In genomic region chr5:132499440-132500243, GRCh38 we compare ENCODE assay signal across 11 cellular contexts. TPM values are rescaled to one million over a fixed set of nuclear protein-coding genes. Genes with fewer than 3 reads are reported as not detected.
DNase-seq lines count a peak whose midpoint lies in the region; ATAC-seq, FAIRE-seq and TF ChIP-seq lines count a peak whose summit lies in the region.
"Had no signal": no experiment of that assay in that cellular context is flagged by ENCODE, and none has a peak within 500 bp of the region (broad histone marks: within the 10 kb centered on the region; RNA-seq: fewer than 3 reads in every experiment).

No MANE protein-coding gene starts in this region.

- H3K9me3 ChIP-seq in esophagus squamous epithelium (no peaks in the 10 kb centered on the region), small intestine (ENCODE audit: control insufficient read depth, low read depth) (no peaks in the 10 kb centered on the region)
- H3K9me3 ChIP-seq: HAP-1 had no signal

- no peaks in the 10 kb centered on the region for H3K36me3 Mint-ChIP-seq in T-cell

- no peak overlapping the region for H3K4me3 Mint-ChIP-seq in T-cell

- no peaks in the 10 kb centered on the region for H3K36me3 ChIP-seq in esophagus squamous epithelium
- no peaks in the 10 kb centered on the region for H3K36me3 ChIP-seq in small intestine (ENCODE audit: control insufficient read depth in 2 of 2, insufficient read depth in 2 of 2, low read length in 2 of 2)
- H3K36me3 ChIP-seq: HAP-1 had no signal

- peak; percentile 55 for DNase-seq in ELF-1 (ENCODE audit: low read depth, low spot score)
- DNase-seq in T-cell: no peak
- DNase-seq in esophagus squamous epithelium (lab: John Stamatoyannopoulos, UW): no peak
- no peak for DNase-seq in small intestine
- DNase-seq in germinal center (ENCODE audit: low spot score): no peak
- no peak for DNase-seq in activated CD4-positive, CD25-positive, alpha-beta regulatory T cell treated with anti-CD3 and anti-CD28 coated beads, Interleukin-2, amount 50 U/mL, for 72 hours
- DNase-seq: NCI-H1105 had no signal

- ATAC-seq in T-cell (replicated peaks in 1 of 4) (no peak), HG02610 (IDR thresholded peaks at IDR 0.05; ENCODE audit: unreplicated experiment) (no peak)
- ATAC-seq: left colon had no signal

- H3K4me1 Mint-ChIP-seq in T-cell: peaks cover 39 to 49% (median 47%) of the 10 kb centered on the region in 3 donors

- POLR2A ChIA-PET in T-cell (lab: Charles Lee): interaction anchor here (0.6 to 1.3 kb wide), 2 partner anchors 9 to 326 kb away, joined by 4 to 5 read pairs; partner anchors contain the start of gene IRF1 (in 1 of the 2)

- WGBS in esophagus squamous epithelium, 2 donors: 52 to 63% methylated on average over 3 to 7 of the region's 9 CpGs
- WGBS in small intestine, 3 donors: 41 to 71% (median 60%) methylated on average over 9 of the region's 9 CpGs

- intact Hi-C loops in esophagus squamous epithelium (cut with DNase I): loop anchor here (10.0 kb wide), 1 partner anchor 245 kb away; the partner anchor contains the start of gene PDLIM4

- no peaks in the 10 kb centered on the region for H3K27me3 ChIP-seq in esophagus squamous epithelium
- no peaks in the 10 kb centered on the region for H3K27me3 ChIP-seq in small intestine (ENCODE audit: control insufficient read depth in 2 of 2, insufficient read depth in 2 of 2, low read length in 2 of 2)

- H3K27me3 Mint-ChIP-seq in T-cell: no peaks in the 10 kb centered on the region

- CTCF ChIA-PET in T-cell (lab: Charles Lee): interaction anchor here (0.9 to 5.0 kb wide), 17 partner anchors 8 to 261 kb away, joined by 3 to 72 read pairs (median 5); partner anchors contain the start of genes IRF1 (in 1 of the 2) and SLC22A5 (in 1 of the 2)

- H3K27ac ChIP-seq in esophagus squamous epithelium (peak overlapping the region in 3 of 4 donors; percentile 51 to 94 (median 59)), small intestine (ENCODE audit: low read depth in 1 of 2, low read length in 1 of 2) (peak overlapping the region; percentile 84 to 98)

- H3K27ac Mint-ChIP-seq in T-cell: peak overlapping the region; percentile 77 to 99

- TF ChIP-seq POLR2A in esophagus squamous epithelium (IDR thresholded peaks at IDR 0.05): no peak

- FAIRE-seq in small intestine (lab: Jason Lieb, UNC): no peak

- peaks cover 29 to 62% (median 31%) of the 10 kb centered on the region in 3 donors for H3K4me1 ChIP-seq in esophagus squamous epithelium
- H3K4me1 ChIP-seq in small intestine (ENCODE audit: control insufficient read depth in 2 of 2, insufficient read depth in 1 of 2, low read depth in 1 of 2, low read length in 1 of 2): peaks cover 14 to 21% of the 10 kb centered on the region in 2 donors

- no peak for TF ChIP-seq CTCF in esophagus squamous epithelium (IDR thresholded peaks at IDR 0.05)

- no peak overlapping the region for H3K4me3 ChIP-seq in esophagus squamous epithelium
- H3K4me3 ChIP-seq in small intestine (ENCODE audit: low read depth in 1 of 2, low read length in 2 of 2): no peak overlapping the region
- H3K4me3 ChIP-seq: HAP-1, skin epidermis had no signal

- H3K9me3 Mint-ChIP-seq in T-cell: no peaks in the 10 kb centered on the region

RNA-seq across cellular contexts. Expression of gene IRF1, which starts 9.1 kb away (rescaled TPM):
- total RNA-seq in T-cell (100 to 1,000 TPM; 167 to 859 (median 252) TPM), esophagus squamous epithelium (10 to 100 TPM in 2 of 4 donors, 1 to 10 TPM in 2; 8.3 to 52.9 (median 13.1) TPM)
- polyA plus RNA-seq in small intestine: 10 to 100 TPM; 51.7 to 64.1 (median 54.0) TPM

RNA-seq across cellular contexts. Expression of gene IL5, which starts 43.7 kb away (rescaled TPM):
- total RNA-seq in T-cell: 1 to 10 TPM in 1 of 5 donors, not detected in 4; 1.2 TPM
- not detected for total RNA-seq in esophagus squamous epithelium
- polyA plus RNA-seq in small intestine: not detected
- total RNA-seq: left colon had no signal

RNA-seq across cellular contexts. Expression of gene RAD50, which starts 57.1 kb away (rescaled TPM):
- total RNA-seq in T-cell: 10 to 100 TPM; 19.7 to 33.7 (median 28.5) TPM
- 10 to 100 TPM; 13.6 to 25.2 (median 20.4) TPM for total RNA-seq in esophagus squamous epithelium
- polyA plus RNA-seq in small intestine: 10 to 100 TPM in 2 of 3 donors, 1 to 10 TPM in 1; 6.8 to 11.2 (median 10.7) TPM
